10 cellular contexts compared by ENCODE assay signal in the genomic region with DNA sequence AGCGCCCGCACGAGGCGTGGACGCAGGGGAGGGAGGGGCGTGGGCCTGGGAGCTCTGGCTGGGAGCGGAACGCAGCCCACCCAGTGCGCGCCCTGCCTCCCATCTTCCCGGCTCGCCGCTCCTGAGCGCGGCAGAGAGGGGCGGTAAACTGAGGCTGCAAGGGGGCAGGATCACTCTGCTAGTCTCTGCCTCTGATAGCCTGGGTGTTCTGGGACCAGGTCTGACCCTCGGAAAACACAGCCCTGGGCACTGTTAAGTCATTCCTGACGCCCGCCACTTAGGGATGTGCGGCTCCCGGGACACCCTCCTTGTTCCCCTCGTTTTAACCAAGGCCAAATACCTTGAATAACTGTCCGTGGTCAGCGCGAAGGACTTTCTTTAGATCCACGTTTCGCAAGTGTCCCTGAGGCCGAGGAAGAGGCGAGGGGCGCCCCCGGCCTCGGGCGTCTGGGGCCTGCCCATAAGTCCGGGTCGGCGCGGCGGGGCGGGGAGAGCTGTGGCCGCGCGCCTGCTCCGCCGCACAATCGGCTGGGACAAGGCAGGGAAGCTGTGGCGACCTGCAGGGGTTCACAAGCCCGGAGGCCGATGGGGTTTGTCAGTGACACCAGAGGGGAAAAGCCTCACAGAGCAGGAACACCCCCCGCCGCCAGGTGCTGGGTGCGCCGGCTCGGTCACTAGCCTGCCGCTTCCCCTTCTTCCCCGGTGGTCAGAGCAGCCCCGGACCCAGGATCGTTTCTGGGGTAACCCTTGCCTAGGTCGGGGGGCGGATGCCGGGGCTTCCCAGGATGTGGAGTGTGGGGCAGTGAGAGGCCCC. TPM values are rescaled to one million over a fixed set of nuclear protein-coding genes. Genes with fewer than 3 reads are reported as not detected.
DNase-seq lines count a peak whose midpoint lies in the region; ATAC-seq and TF ChIP-seq lines count a peak whose summit lies in the region.
"Had no signal": no experiment of that assay in that cellular context is flagged by ENCODE, and none has a peak within 500 bp of the region (broad histone marks: within the 10 kb centered on the region; RNA-seq: fewer than 3 reads in every experiment).

No MANE protein-coding gene starts in this region.

- WGBS in mesenchymal stem cell = 3% methylated on average over 50 of the region's 60 CpGs
- WGBS in transverse colon (ENCODE audit: low coverage in 1 of 2), 2 donors = 4% methylated on average over 24 of the region's 60 CpGs; no CpG with 5 or more reads in 1 of the 2 donors

- no peak overlapping the region for H2BK15ac ChIP-seq in mesenchymal stem cell (ENCODE audit: low read depth, poor library complexity, severe bottlenecking)

- H3K23ac ChIP-seq in mesenchymal stem cell (ENCODE audit: low read length in 2 of 2) = no peak overlapping the region

- H3K27ac ChIP-seq in ascending aorta (no peak overlapping the region), mesenchymal stem cell (ENCODE audit: low read length, poor library complexity, severe bottlenecking) (no peak overlapping the region), transverse colon (peak overlapping the region; percentile 81 to 94 (median 90))
- H3K27ac ChIP-seq: C4-2B, HL-60 had no signal

- no peak overlapping the region for H2BK5ac ChIP-seq in mesenchymal stem cell (ENCODE audit: low read depth, low read length, poor library complexity, severe bottlenecking)

- ATAC-seq in HG02571 (IDR thresholded peaks at IDR 0.05; ENCODE audit: unreplicated experiment) = no peak
- ATAC-seq in GM18505 (IDR thresholded peaks at IDR 0.05; ENCODE audit: unreplicated experiment) = no peak

- H3K4me2 ChIP-seq in mesenchymal stem cell (ENCODE audit: low read length, poor library complexity, severe bottlenecking) = peak overlapping the region; percentile 86

- no peak overlapping the region for H2BK12ac ChIP-seq in mesenchymal stem cell (ENCODE audit: low read length in 2 of 2)

- no peak overlapping the region for H2BK120ac ChIP-seq in mesenchymal stem cell (ENCODE audit: low read depth, low read length)

- peak overlapping the region; percentile 80 to 87 for H3K4me3 ChIP-seq in ascending aorta
- H3K4me3 ChIP-seq in mesenchymal stem cell (ENCODE audit: insufficient read depth in 1 of 2, low read depth in 1 of 2, low read length in 2 of 2) = peak overlapping the region; percentile 33 to 34
- peak overlapping the region; percentile 38 to 63 (median 46) for H3K4me3 ChIP-seq in transverse colon

- no peaks in the 10 kb centered on the region for H3K79me1 ChIP-seq in mesenchymal stem cell (replicated peaks; ENCODE audit: low read length, poor library complexity, severe bottlenecking)

- peak; percentile 57 for DNase-seq in activated T-cell treated with anti-CD3 and anti-CD28 coated beads, Interleukin-2, amount 50 U/mL, for 1 hour
- DNase-seq in activated T-cell treated with anti-CD3 and anti-CD28 coated beads for 4 hours (no peak), ascending aorta (ENCODE audit: low spot score in 2 of 2) (no peak), mesenchymal stem cell (peak; percentile 37), transverse colon (no peak), NK-92 (lab: John Stamatoyannopoulos, UW; ENCODE audit: unreplicated experiment) (no peak)

- H3K18ac ChIP-seq in mesenchymal stem cell (ENCODE audit: low read depth in 1 of 2, low read length in 2 of 2) = peak overlapping the region in 1 of 2 experiments; percentile 48

- H4K91ac ChIP-seq in mesenchymal stem cell (ENCODE audit: low read length) = no peak overlapping the region

- in situ Hi-C loops in transverse colon (cut with MboI; ENCODE audit: low pct_ligation_motif_present in 1 of 4, low pct_unique_long_range_greater_than_20kb in 1 of 4, low sequenced_read_pairs in 3 of 4) = no loop called here

- H3K27me3 ChIP-seq in ascending aorta = peaks cover 6% of the 10 kb centered on the region
- H3K27me3 ChIP-seq in mesenchymal stem cell (ENCODE audit: control insufficient read depth in 1 of 2, insufficient read depth in 1 of 2, low read length in 2 of 2) = peaks cover 15 to 68% of the 10 kb centered on the region in 2 experiments
- peaks cover 22% of the 10 kb centered on the region for H3K27me3 ChIP-seq in transverse colon

- no peak overlapping the region for H3K4ac ChIP-seq in mesenchymal stem cell (ENCODE audit: low read depth in 1 of 2, low read length in 2 of 2)

- no peak overlapping the region for H4K8ac ChIP-seq in mesenchymal stem cell (ENCODE audit: low read length)

- TF ChIP-seq POLR2A in transverse colon (IDR thresholded peaks at IDR 0.05) (peak; percentile 7), GM18505 (IDR thresholded peaks at IDR 0.05; ENCODE audit: borderline replicate concordance, extremely low read depth, insufficient read depth, insufficient read length) (no peak)

- H2AFZ ChIP-seq in mesenchymal stem cell (ENCODE audit: low read depth, low read length) = no peak overlapping the region

- no peak overlapping the region for H2AK5ac ChIP-seq in mesenchymal stem cell (ENCODE audit: low read length, severe bottlenecking)

- no peak overlapping the region for H3K14ac ChIP-seq in mesenchymal stem cell (ENCODE audit: low read length in 2 of 2)

- TF ChIP-seq CTCF in ascending aorta (IDR thresholded peaks at IDR 0.05) = no peak
- peak in 1 of 5 experiments; percentile 32 for TF ChIP-seq CTCF in transverse colon (IDR thresholded peaks at IDR 0.05)

- TF ChIP-seq EP300 in transverse colon (IDR thresholded peaks at IDR 0.05; ENCODE audit: low read depth) = no peak

- H3K36me3 ChIP-seq in ascending aorta (no peaks in the 10 kb centered on the region), mesenchymal stem cell (ENCODE audit: control insufficient read depth in 1 of 2, insufficient read depth in 2 of 2, low read depth in 1 of 2, low read length in 2 of 2) (no peaks in the 10 kb centered on the region), transverse colon (no peaks in the 10 kb centered on the region)

- H3K4me1 ChIP-seq in ascending aorta (peaks cover 12 to 25% of the 10 kb centered on the region in 2 donors), mesenchymal stem cell (ENCODE audit: control insufficient read depth, insufficient read depth, low read depth, low read length) (peaks cover 46% of the 10 kb centered on the region), transverse colon (peaks cover 13 to 34% (median 32%) of the 10 kb centered on the region in 4 donors)

- H3K9ac ChIP-seq in mesenchymal stem cell (ENCODE audit: low read length) = no peak overlapping the region

- H3K9me3 ChIP-seq in ascending aorta (no peaks in the 10 kb centered on the region), mesenchymal stem cell (ENCODE audit: control insufficient read depth, low read length) (no peaks in the 10 kb centered on the region), transverse colon (no peaks in the 10 kb centered on the region)

- intact Hi-C loops in ascending aorta (cut with DNase I) = no loop called here
- intact Hi-C loops in transverse colon (cut with DNase I; ENCODE audit: low total_unique reads) = no loop called here

RNA-seq across cellular contexts. Expression of gene ITPKA, which starts 1.5 kb away (rescaled TPM):
- total RNA-seq in ascending aorta (not detected), transverse colon (100 to 1,000 TPM in 3 of 4 donors, 10 to 100 TPM in 1; 57.6 to 161 (median 116) TPM)
- polyA plus RNA-seq in mesenchymal stem cell (2013, experiment 1 of 2) = 0.37 TPM
- 0.33 TPM for polyA plus RNA-seq in mesenchymal stem cell (2013, experiment 2 of 2)

RNA-seq across cellular contexts. Expression of gene LTK, which starts 18.5 kb away (rescaled TPM):
- not detected for total RNA-seq in ascending aorta
- 0.26 TPM for polyA plus RNA-seq in mesenchymal stem cell (2013, experiment 1 of 2)
- 0.22 TPM for polyA plus RNA-seq in mesenchymal stem cell (2013, experiment 2 of 2)
- 10 to 100 TPM in 2 of 4 donors, 1 to 10 TPM in 1, under 1 TPM in 1; 0.40 to 15.0 (median 11.6) TPM for total RNA-seq in transverse colon

RNA-seq across cellular contexts. Expression of gene RPAP1, which starts 48.9 kb away (rescaled TPM):
- 59.4 TPM for total RNA-seq in ascending aorta
- polyA plus RNA-seq in mesenchymal stem cell (2013, experiment 1 of 2) = 17.6 TPM
- 15.0 TPM for polyA plus RNA-seq in mesenchymal stem cell (2013, experiment 2 of 2)
- total RNA-seq in transverse colon = 10 to 100 TPM; 12.3 to 35.6 (median 19.7) TPM

Comparison
In these comparisons a context has a peak if more than half of its experiments do, and no peak if none do; other contexts are left out.
1. DNase-seq: peak in activated T-cell treated with anti-CD3 and anti-CD28 coated beads, Interleukin-2, amount 50 U/mL, for 1 hour (single experiment) and mesenchymal stem cell (single experiment); none in activated T-cell treated with anti-CD3 and anti-CD28 coated beads for 4 hours (single experiment), ascending aorta (0 of 2), transverse colon (single experiment) and NK-92 (single experiment).
2. H3K27ac ChIP-seq: peak in transverse colon (4 of 4); none in ascending aorta (0 of 2) and mesenchymal stem cell (single experiment).
3. H3K4me3 ChIP-seq: peak in every context shown above with its lines; median percentile 84 in ascending aorta; 46 in transverse colon; 34 in mesenchymal stem cell.
4. RNA of gene ITPKA, which starts 1.5 kb away (total RNA-seq): 57.6 to 161 TPM in transverse colon; not detected in ascending aorta (single experiment); every median in the first group is over 10 times any median in the second.